ENCODE assay signal across 9 cellular contexts in genomic region chr5:543755-544674, GRCh38. TPM values are rescaled to one million over a fixed set of nuclear protein-coding genes. Genes with fewer than 3 reads are reported as not detected.
DNase-seq lines count a peak whose midpoint lies in the region; ATAC-seq and TF ChIP-seq lines count a peak whose summit lies in the region.
"Had no signal": no experiment of that assay in that cellular context is flagged by ENCODE, and none has a peak within 500 bp of the region (broad histone marks: within the 10 kb centered on the region; RNA-seq: fewer than 3 reads in every experiment).

No MANE protein-coding gene starts in this region.

- POLR2A ChIA-PET in SK-N-SH (lab: Yijun Ruan, JAX): no interaction called here

- no peak for TF ChIP-seq RAD21 in SK-N-SH (IDR thresholded peaks at IDR 0.05; ENCODE audit: low read length)

- no peaks in the 10 kb centered on the region for H3K36me3 ChIP-seq in heart left ventricle
- no peaks in the 10 kb centered on the region for H3K36me3 ChIP-seq in SK-N-SH (replicated peaks in 1 of 2; ENCODE audit: control insufficient read depth in 1 of 2, insufficient read depth in 2 of 2, low read length in 1 of 2)

- CTCF ChIA-PET in SK-N-SH (lab: Yijun Ruan, JAX): no interaction called here

- intact Hi-C loops in heart left ventricle (cut with DNase I): no loop called here

- no peak for TF ChIP-seq POLR2A in heart left ventricle (IDR thresholded peaks at IDR 0.05)

- H3K27me3 ChIP-seq in heart left ventricle (peaks cover 9 to 62% (median 37%) of the 10 kb centered on the region in 9 donors), SK-N-SH (ENCODE audit: insufficient read depth) (no peaks in the 10 kb centered on the region)

- H3K4me3 ChIP-seq in heart left ventricle (peak overlapping the region in 1 of 12 donors; percentile 8), SK-N-SH (ENCODE audit: low read depth in 2 of 2, low read length in 1 of 2) (no peak overlapping the region)
- H3K4me3 ChIP-seq: A549 had no signal

- peak; percentile 22 for DNase-seq in activated gamma-delta T cell treated with Interleukin-2 at 50 U/mL for 16 hours
- no peak for DNase-seq in activated gamma-delta T cell (lab: John Stamatoyannopoulos, UW)
- peak; percentile 74 for DNase-seq in UCSD-AML1 (lab: John Stamatoyannopoulos, UW; ENCODE audit: unreplicated experiment)
- DNase-seq in heart left ventricle: peak in 4 of 5 donors; percentile 43 to 78 (median 51)
- peak; percentile 4 to 28 for DNase-seq in stimulated activated CD8-positive, alpha-beta memory T cell treated with anti-CD3 and anti-CD28 coated beads, Interleukin-7, amount 100 ng/mL, for 4 hours (ENCODE audit: low read depth in 2 of 2)
- no peak for DNase-seq in RKO (ENCODE audit: low spot score)
- no peak for DNase-seq in SK-N-SH

- no peak for TF ChIP-seq CTCF in heart left ventricle (IDR thresholded peaks at IDR 0.05)
- no peak for TF ChIP-seq CTCF in SK-N-SH (IDR thresholded peaks at IDR 0.05)

- H3K4me1 ChIP-seq in heart left ventricle: peaks cover 0 to 13% (median 0%) of the 10 kb centered on the region in 12 donors
- no peaks in the 10 kb centered on the region; a peak in 1 of 4 replicates for H3K4me1 ChIP-seq in SK-N-SH (ENCODE audit: control insufficient read depth in 1 of 2, insufficient read depth in 2 of 2, low read depth in 1 of 2, low read length in 1 of 2)

- no peaks in the 10 kb centered on the region for H3K79me2 ChIP-seq in SK-N-SH (ENCODE audit: insufficient read depth)

- peak; percentile 92 for ATAC-seq in HG03175 (IDR thresholded peaks at IDR 0.05; ENCODE audit: unreplicated experiment)
- ATAC-seq in heart left ventricle: peak in 3 of 4 donors; percentile 23 to 56 (median 53)
- ATAC-seq: A549 had no signal

- 73 to 77% (median 76%) methylated on average over 28 to 30 of the region's 30 CpGs for WGBS in heart left ventricle, 4 donors
- WGBS in SK-N-SH (ENCODE audit: low lambda C conversion rate): 62% methylated on average over 14 of the region's 30 CpGs

- H3K9ac ChIP-seq in SK-N-SH: no peak overlapping the region

- no peaks in the 10 kb centered on the region for H3F3A ChIP-seq in SK-N-SH (replicated peaks; ENCODE audit: insufficient read depth)

- H3K9me3 ChIP-seq in heart left ventricle (no peaks in the 10 kb centered on the region), SK-N-SH (no peaks in the 10 kb centered on the region)
- H3K9me3 ChIP-seq: A549 had no signal

- no peak overlapping the region for H3K4me2 ChIP-seq in SK-N-SH
- H3K4me2 ChIP-seq: A549 had no signal

- no peak overlapping the region for H3K27ac ChIP-seq in heart left ventricle
- H3K27ac ChIP-seq in SK-N-SH (ENCODE audit: low read depth in 2 of 2, low read length in 1 of 2): no peak overlapping the region
- H3K27ac ChIP-seq: A549 had no signal

- no peaks in the 10 kb centered on the region for H4K20me1 ChIP-seq in SK-N-SH (ENCODE audit: insufficient read depth)

- H3K9me2 ChIP-seq in SK-N-SH: no peaks in the 10 kb centered on the region

- no peak overlapping the region for H2AFZ ChIP-seq in SK-N-SH (ENCODE audit: low read depth)

- TF ChIP-seq EP300 in SK-N-SH (IDR thresholded peaks at IDR 0.05; ENCODE audit: borderline replicate concordance in 1 of 2, low read depth in 1 of 2, low read length in 1 of 2): no peak

TF ChIP-seq in SK-N-SH, 30 proteins besides CTCF, POLR2A, EP300 and RAD21:
- no peak for TF ChIP-seq MXI1 (IDR thresholded peaks at IDR 0.05; ENCODE audit: low read depth, low read length)
- no peak for TF ChIP-seq RCOR1 (IDR thresholded peaks at IDR 0.05; ENCODE audit: low read length)
- TF ChIP-seq RXRA (IDR thresholded peaks at IDR 0.05; ENCODE audit: borderline replicate concordance, low read depth): no peak
- no peak for TF ChIP-seq JUND (IDR thresholded peaks at IDR 0.05)
- no peak for TF ChIP-seq GATA2 (CRISPR knock-in tag; IDR thresholded peaks at IDR 0.05)
- TF ChIP-seq FOSL2 (IDR thresholded peaks at IDR 0.05; ENCODE audit: borderline replicate concordance, low read depth): no peak
- no peak for TF ChIP-seq ZBTB33 (IDR thresholded peaks at IDR 0.05; ENCODE audit: borderline replicate concordance, low read depth)
- no peak for TF ChIP-seq POLR2AphosphoS5 (IDR thresholded peaks at IDR 0.05; ENCODE audit: low read depth, low read length)
- no peak for TF ChIP-seq NRF1 (IDR thresholded peaks at IDR 0.05; ENCODE audit: low read depth, low read length)
- no peak for TF ChIP-seq ELF1 (IDR thresholded peaks at IDR 0.05)
- no peak for TF ChIP-seq TCF12 (IDR thresholded peaks at IDR 0.05)
- TF ChIP-seq EZH2phosphoT487 (IDR thresholded peaks at IDR 0.05; ENCODE audit: borderline replicate concordance, low read depth): no peak

RNA-seq across cellular contexts. Expression of gene SLC9A3, which starts 19.8 kb away (rescaled TPM):
- total RNA-seq in heart left ventricle: 1 to 10 TPM in 6 of 9 donors, under 1 TPM in 3; 0.65 to 3.8 (median 1.1) TPM
- polyA plus RNA-seq in heart left ventricle (under 1 TPM; 0.50 to 0.82 TPM), SK-N-SH (2012; rRNA removed) (1.9 and 2.1 TPM in 2 replicates)
- polyA plus RNA-seq in SK-N-SH (2012; cell fraction: cytosol; rRNA removed): 1.2 and 2.0 TPM in 2 replicates
- 1.8 and 2.3 TPM in 2 replicates for polyA plus RNA-seq in SK-N-SH (2012; cell fraction: nucleus; rRNA removed)

Comparison
In these comparisons a context has a peak if more than half of its experiments do, and no peak if none do; other contexts are left out.
1. DNase-seq: peak in activated gamma-delta T cell treated with Interleukin-2 at 50 U/mL for 16 hours (single experiment), UCSD-AML1 (single experiment), heart left ventricle (4 of 5) and stimulated activated CD8-positive, alpha-beta memory T cell treated with anti-CD3 and anti-CD28 coated beads, Interleukin-7, amount 100 ng/mL, for 4 hours (2 of 2); none in activated gamma-delta T cell (single experiment), RKO (single experiment) and SK-N-SH (single experiment).